Comparison of ENCODE assay signal across 2 cellular contexts in genomic region chr1:156431366-156432108, GRCh38.
TF ChIP-seq lines count a peak whose summit lies in the region.

No MANE protein-coding gene starts in this region.

TF ChIP-seq in GM23338, 12 proteins besides CTCF, POLR2A, EP300 and RAD21:
- TF ChIP-seq EZH2 (IDR thresholded peaks at IDR 0.05; ENCODE audit: low read depth, unreplicated experiment) = peak; percentile 63
- no peak for TF ChIP-seq ZNF331 (CRISPR knock-in tag; IDR thresholded peaks at IDR 0.05; ENCODE audit: low read depth)

TF ChIP-seq in H1, 55 proteins besides CTCF, POLR2A, EP300 and RAD21:
- TF ChIP-seq SUZ12 (IDR thresholded peaks at IDR 0.05; ENCODE audit: low read length) (0 out of 2 replicates have a peak, but pooled peaks have one; percentile 5), SAP30 (IDR thresholded peaks at IDR 0.05; ENCODE audit: insufficient read depth, insufficient replicate concordance, low read length) (no peak)
